Comparison of ENCODE assay signal across 16 cellular contexts in genomic region chr7:139634087-139634486, GRCh38.
DNase-seq lines count a peak whose midpoint lies in the region; ATAC-seq and TF ChIP-seq lines count a peak whose summit lies in the region.
"Had no signal": no experiment of that assay in that cellular context is flagged by ENCODE, and none has a peak within 500 bp of the region (broad histone marks: within the 10 kb centered on the region; RNA-seq: fewer than 3 reads in every experiment).

No MANE protein-coding gene starts in this region.

- H3K14ac ChIP-seq in IMR-90 (replicated peaks; ENCODE audit: low read depth, low read length) (no peak overlapping the region), neuronal stem cell (ENCODE audit: low read length) (no peak overlapping the region)

- H4K20me1 ChIP-seq in IMR-90 (ENCODE audit: insufficient read depth, low read length) = peaks cover 84% of the 10 kb centered on the region

- H3K4me2 ChIP-seq in IMR-90 (ENCODE audit: low read depth, low read length) (no peak overlapping the region), neuronal stem cell (ENCODE audit: insufficient read depth, low read length, poor library complexity, severe bottlenecking) (no peak overlapping the region)
- H3K4me2 ChIP-seq: GM23338 had no signal

- no TSS peak for BruUV-seq in IMR-90 (replicated peaks; lab: Mats Ljungman, UMichigan)

- no peak overlapping the region for H2BK120ac ChIP-seq in IMR-90 (ENCODE audit: low read depth, low read length)
- H2BK120ac ChIP-seq in neuronal stem cell (ENCODE audit: low read depth, low read length) = no peak overlapping the region

- WGBS in IMR-90 (ENCODE audit: extremely low coverage in 2 of 2, insufficient read length in 1 of 2), 2 experiments = 98% methylated on average over 6 of the region's 7 CpGs; no CpG with 5 or more reads in 1 of the 2 experiments
- WGBS in neuronal stem cell (ENCODE audit: extremely low coverage in 2 of 2, insufficient read length in 2 of 2, insufficient replicate concordance in 1 of 2), 2 donors = no CpG with 5 or more reads among the region's 7 CpGs

- H3K56ac ChIP-seq in IMR-90 (ENCODE audit: extremely low read depth, insufficient read depth, low read length) = no peak overlapping the region

- peaks cover 47% of the 10 kb centered on the region for H3K36me3 Mint-ChIP-seq in CD4-positive, alpha-beta T cell (ENCODE audit: low read depth)
- H3K36me3 Mint-ChIP-seq in immature natural killer cell = peaks cover 4 to 31% (median 9%) of the 10 kb centered on the region in 3 donors
- H3K36me3 Mint-ChIP-seq in type B pancreatic cell = peaks cover 52% of the 10 kb centered on the region

- H3K4me3 ChIP-seq in IMR-90 (ENCODE audit: insufficient read depth, low read depth, low read length) (no peak overlapping the region), neuronal stem cell (ENCODE audit: low read length in 2 of 2) (no peak overlapping the region)
- H3K4me3 ChIP-seq: GM23338 had no signal

- H3K18ac ChIP-seq in IMR-90 (ENCODE audit: low read depth, low read length) (no peak overlapping the region), neuronal stem cell (ENCODE audit: low read length) (peak overlapping the region; percentile 13)

- no peak overlapping the region for H3K23ac ChIP-seq in IMR-90 (ENCODE audit: low read depth, low read length)
- H3K23ac ChIP-seq in neuronal stem cell (ENCODE audit: low read depth, low read length, poor library complexity) = no peak overlapping the region

- no peaks in the 10 kb centered on the region for H3K27me3 ChIP-seq in CD4-positive, alpha-beta T cell (ENCODE audit: control insufficient read depth, insufficient read depth, low read length)
- H3K27me3 ChIP-seq in IMR-90 (ENCODE audit: control insufficient read depth, insufficient read depth, low read length) (no peaks in the 10 kb centered on the region), neuronal stem cell (ENCODE audit: control insufficient read depth in 3 of 3, insufficient read depth in 3 of 3, low read depth in 1 of 3, low read length in 3 of 3) (no peaks in the 10 kb centered on the region)

- POLR2A ChIA-PET in CD4-positive, alpha-beta T cell (lab: Charles Lee) = interaction anchor here (0.6 to 1.1 kb wide), 2 partner anchors 13 to 47 kb away, joined by 3 to 4 read pairs; no protein-coding TSS in a partner anchor
- POLR2A ChIA-PET in IMR-90 (lab: Charles Lee; ENCODE audit: unreplicated experiment) = no interaction called here

- H3K9ac ChIP-seq in IMR-90 (ENCODE audit: low read depth, low read length) = no peak overlapping the region
- H3K9ac ChIP-seq in neuronal stem cell (ENCODE audit: low read depth, low read length, poor library complexity) = no peak overlapping the region

- peak overlapping the region; percentile 92 for H3K27ac Mint-ChIP-seq in CD4-positive, alpha-beta T cell
- peak overlapping the region; percentile 73 to 98 (median 94) for H3K27ac Mint-ChIP-seq in immature natural killer cell
- H3K27ac Mint-ChIP-seq in type B pancreatic cell = no peak overlapping the region
- H3K27ac Mint-ChIP-seq: B cell, GM23338 had no signal

- intact Hi-C loops in CD4-positive, alpha-beta T cell (cut with DNase I, micrococcal nuclease) = no loop called here
- intact Hi-C loops in IMR-90 (cut with micrococcal nuclease) = no loop called here

- no peak overlapping the region for H2BK15ac ChIP-seq in IMR-90 (ENCODE audit: low read depth, low read length)
- no peak overlapping the region for H2BK15ac ChIP-seq in neuronal stem cell (ENCODE audit: low read length)

- peak overlapping the region; percentile 38 for H2AK9ac ChIP-seq in IMR-90 (replicated peaks; ENCODE audit: low read depth, low read length, poor library complexity)

- H2AK5ac ChIP-seq in IMR-90 (ENCODE audit: low read depth, low read length) (no peak overlapping the region), neuronal stem cell (ENCODE audit: low read depth, low read length) (no peak overlapping the region)

- peaks cover 53 to 83% of the 10 kb centered on the region in 2 experiments for H3K79me1 ChIP-seq in IMR-90 (ENCODE audit: low read depth in 1 of 2, low read length in 2 of 2)
- H3K79me1 ChIP-seq in neuronal stem cell (ENCODE audit: low read depth, low read length) = no peaks in the 10 kb centered on the region

- no peaks in the 10 kb centered on the region for H3K9me3 Mint-ChIP-seq in CD4-positive, alpha-beta T cell
- H3K9me3 Mint-ChIP-seq in immature natural killer cell (no peaks in the 10 kb centered on the region), type B pancreatic cell (no peaks in the 10 kb centered on the region)
- H3K9me3 Mint-ChIP-seq: GM23338 had no signal

- H3K4me1 ChIP-seq in IMR-90 (ENCODE audit: control insufficient read depth, insufficient read depth, low read length) (peaks cover 2% of the 10 kb centered on the region; the same call in 1 of the 2 replicates), neuronal stem cell (ENCODE audit: control insufficient read depth in 2 of 2, insufficient read depth in 1 of 2, low read depth in 1 of 2, low read length in 2 of 2) (peaks cover 12 to 15% of the 10 kb centered on the region in 2 donors)

- H3K9me1 ChIP-seq in IMR-90 (ENCODE audit: insufficient read depth, low read length) = peaks cover 29% of the 10 kb centered on the region

- H4K91ac ChIP-seq in IMR-90 (ENCODE audit: insufficient read depth, low read depth, low read length) (no peak overlapping the region), neuronal stem cell (ENCODE audit: low read depth, low read length, poor library complexity) (no peak overlapping the region)

- TF ChIP-seq RAD21 in IMR-90 (IDR thresholded peaks at IDR 0.05; ENCODE audit: low read length) = no peak

- H2AFZ ChIP-seq in IMR-90 (replicated peaks; ENCODE audit: low read length, poor library complexity) (no peak overlapping the region), neuronal stem cell (ENCODE audit: low read length) (no peak overlapping the region)
- H2AFZ ChIP-seq: GM23338 had no signal

- DNase-seq in CD4-positive, alpha-beta T cell = no peak
- DNase-seq in IMR-90 = no peak
- no peak for DNase-seq in immature natural killer cell
- DNase-seq in neuronal stem cell (ENCODE audit: low spot score) = no peak
- no peak for DNase-seq in NCI-H526 (lab: John Stamatoyannopoulos, UW)
- DNase-seq in type B pancreatic cell (ENCODE audit: extremely low spot score, unreplicated experiment) = no peak
- DNase-seq: ACHN, NCI-H1048, NCI-H1694, NCI-H446, NCI-H774 had no signal

- H3K27ac ChIP-seq in CD4-positive, alpha-beta T cell (ENCODE audit: low read depth, low read length) = no peak overlapping the region
- H3K27ac ChIP-seq in IMR-90 (ENCODE audit: insufficient read depth, low read length) (no peak overlapping the region), neuronal stem cell (replicated peaks; ENCODE audit: low read length) (no peak overlapping the region)

- no peak overlapping the region for H2BK20ac ChIP-seq in IMR-90 (ENCODE audit: low read depth, low read length)

- no peak overlapping the region for H2BK5ac ChIP-seq in IMR-90 (ENCODE audit: low read depth, low read length, poor library complexity, severe bottlenecking)
- no peak overlapping the region for H2BK5ac ChIP-seq in neuronal stem cell (ENCODE audit: low read length)

- TF ChIP-seq POLR2A in IMR-90 (IDR thresholded peaks at IDR 0.05; ENCODE audit: low read depth, low read length) = no peak

- no peaks in the 10 kb centered on the region for H3K27me3 Mint-ChIP-seq in CD4-positive, alpha-beta T cell
- H3K27me3 Mint-ChIP-seq in immature natural killer cell (ENCODE audit: low read depth in 3 of 3) (peaks cover 6 to 25% (median 11%) of the 10 kb centered on the region in 3 donors), type B pancreatic cell (no peaks in the 10 kb centered on the region)
- H3K27me3 Mint-ChIP-seq: B cell had no signal

- dilution Hi-C loops in IMR-90 (cut with HindIII; ENCODE audit: low sequenced_read_pairs, unreplicated experiment) = no loop called here

- no peaks in the 10 kb centered on the region for H3K9me3 ChIP-seq in CD4-positive, alpha-beta T cell (ENCODE audit: control insufficient read depth, low read length)
- H3K9me3 ChIP-seq in IMR-90 (ENCODE audit: control insufficient read depth, insufficient read depth, low read length) = 0 out of 2 replicates have a peak, but pooled peaks cover 3% of the 10 kb centered on the region
- peaks cover 1 to 7% of the 10 kb centered on the region in 2 donors for H3K9me3 ChIP-seq in neuronal stem cell (replicated peaks in 1 of 2; ENCODE audit: control insufficient read depth in 2 of 2, insufficient read depth in 1 of 2, low read depth in 1 of 2, low read length in 2 of 2)

- no peak overlapping the region for H4K8ac ChIP-seq in IMR-90 (ENCODE audit: low read depth in 2 of 2, low read length in 2 of 2)
- no peak overlapping the region for H4K8ac ChIP-seq in neuronal stem cell (ENCODE audit: low read depth, low read length)

- H3K4ac ChIP-seq in IMR-90 (ENCODE audit: low read depth, low read length) (no peak overlapping the region), neuronal stem cell (ENCODE audit: low read length) (no peak overlapping the region)

- in situ Hi-C loops in IMR-90 (cut with MboI; ENCODE audit: low sequenced_read_pairs) = no loop called here

- H4K5ac ChIP-seq in IMR-90 (ENCODE audit: low read depth, low read length) = no peak overlapping the region

- H3K36me3 ChIP-seq in IMR-90 (ENCODE audit: control insufficient read depth, insufficient read depth, low read length) (peaks cover 54% of the 10 kb centered on the region), neuronal stem cell (replicated peaks in 1 of 2; ENCODE audit: control insufficient read depth in 2 of 2, insufficient read depth in 2 of 2, low read length in 2 of 2) (peaks cover 5 to 22% of the 10 kb centered on the region in 2 donors)

- H3K4me1 Mint-ChIP-seq in CD4-positive, alpha-beta T cell (ENCODE audit: low read depth) = peaks cover 78% of the 10 kb centered on the region
- H3K4me1 Mint-ChIP-seq in immature natural killer cell = peaks cover 60 to 66% of the 10 kb centered on the region in 2 donors
- peaks cover 10% of the 10 kb centered on the region for H3K4me1 Mint-ChIP-seq in type B pancreatic cell (ENCODE audit: unreplicated experiment)
- H3K4me1 Mint-ChIP-seq: B cell had no signal

- CTCF ChIA-PET in CD4-positive, alpha-beta T cell (lab: Charles Lee) = interaction anchor here (3.0 kb wide), 1 partner anchor 12 kb away, joined by 10 read pairs; no protein-coding TSS in a partner anchor
- CTCF ChIA-PET in IMR-90 (lab: Yijun Ruan, JAX) = interaction anchor here (0.6 kb wide), 1 partner anchor 45 kb away, joined by 4 read pairs; no protein-coding TSS in a partner anchor

- H3K4me3 Mint-ChIP-seq in CD4-positive, alpha-beta T cell = peak overlapping the region; percentile 50
- no peak overlapping the region for H3K4me3 Mint-ChIP-seq in immature natural killer cell
- H3K4me3 Mint-ChIP-seq in type B pancreatic cell = no peak overlapping the region
- H3K4me3 Mint-ChIP-seq: B cell, GM23338 had no signal

- no peak for TF ChIP-seq CTCF in CD4-positive, alpha-beta T cell (IDR thresholded peaks at IDR 0.05)
- TF ChIP-seq CTCF in IMR-90 (conservative IDR thresholded peaks at IDR 0.05; ENCODE audit: low read depth, low read length) (no peak), type B pancreatic cell (conservative IDR thresholded peaks at IDR 0.05) (no peak)

- no peak overlapping the region for H2BK12ac ChIP-seq in neuronal stem cell (ENCODE audit: low read length)

- no peak for ATAC-seq in CD4-positive, alpha-beta T cell (ENCODE audit: poor library complexity)
- ATAC-seq in IMR-90 (ENCODE audit: low read depth) (no peak), GM21367 (IDR thresholded peaks at IDR 0.05; ENCODE audit: unreplicated experiment) (no peak)
- ATAC-seq: GM23338, Panc1, Right ventricle myocardium inferior had no signal
